9 cellular contexts compared by ENCODE assay signal in genomic region chr3:149273096-149273751, GRCh38. TPM values are rescaled to one million over a fixed set of nuclear protein-coding genes. Genes with fewer than 3 reads are reported as not detected.
A peak's percentile ranks its signal among the peaks of the same experiment; 100 is the strongest.
DNase-seq lines count a peak whose midpoint lies in the region; ATAC-seq and TF ChIP-seq lines count a peak whose summit lies in the region.
"Had no signal": no experiment of that assay in that cellular context is flagged by ENCODE, and none has a peak within 500 bp of the region (broad histone marks: within the 10 kb centered on the region; RNA-seq: fewer than 3 reads in every experiment).

No MANE protein-coding gene starts in this region.

- H3K4me1 ChIP-seq in Loucy (ENCODE audit: insufficient read depth, low read length, poor library complexity, severe bottlenecking) (peaks cover 23% of the 10 kb centered on the region), PC-3 (ENCODE audit: insufficient read depth, low read length) (peaks cover 35% of the 10 kb centered on the region), suprapubic skin (no peaks in the 10 kb centered on the region)

- H3F3A ChIP-seq in Loucy (ENCODE audit: low read depth) (no peaks in the 10 kb centered on the region), PC-3 (ENCODE audit: low read length, unreplicated experiment) (no peaks in the 10 kb centered on the region)

- no peak for TF ChIP-seq POLR2A in suprapubic skin (IDR thresholded peaks at IDR 0.05)

- peak; percentile 29 for ATAC-seq in PC-3
- ATAC-seq in left colon, result peak; percentile 79

- WGBS in suprapubic skin, result 43% methylated on average over 4 of the region's 4 CpGs

- H3K9ac ChIP-seq in Loucy (ENCODE audit: low read depth, low read length, poor library complexity, severe bottlenecking) (no peak overlapping the region), PC-3 (ENCODE audit: low read length) (no peak overlapping the region)

- H3K27me3 ChIP-seq in Loucy (ENCODE audit: insufficient read depth, low read length, poor library complexity, severe bottlenecking), result no peaks in the 10 kb centered on the region
- H3K27me3 ChIP-seq in PC-3 (ENCODE audit: low read length), result no peaks in the 10 kb centered on the region
- no peaks in the 10 kb centered on the region for H3K27me3 ChIP-seq in suprapubic skin

- H3K27ac ChIP-seq in PC-3 (ENCODE audit: low read length) (no peak overlapping the region), suprapubic skin (no peak overlapping the region)

- no TSS peak for BruUV-seq in PC-3 (replicated peaks; lab: Mats Ljungman, UMichigan)

- no peak overlapping the region for H3K4me3 ChIP-seq in HFF-Myc (replicated peaks; ENCODE audit: low read depth, low read length)
- no peak overlapping the region for H3K4me3 ChIP-seq in Loucy (ENCODE audit: low read length, poor library complexity, severe bottlenecking)
- no peak overlapping the region for H3K4me3 ChIP-seq in PC-3 (ENCODE audit: low read length)
- H3K4me3 ChIP-seq in suprapubic skin, result no peak overlapping the region

- no peak for TF ChIP-seq EP300 in suprapubic skin (IDR thresholded peaks at IDR 0.05)

- no peaks in the 10 kb centered on the region for H3K79me2 ChIP-seq in Loucy (ENCODE audit: insufficient read depth, low read length)
- H3K79me2 ChIP-seq in PC-3 (ENCODE audit: low read length), result no peaks in the 10 kb centered on the region

- intact Hi-C loops in PC-3 (cut with micrococcal nuclease), result loop anchor here (1.0 kb wide), 5 partner anchors 61 to 318 kb away; partner anchors contain the start of gene GYG1
- intact Hi-C loops in left colon (cut with DNase I, micrococcal nuclease), result loop anchor here (2.0 to 10.0 kb wide), 3 partner anchors 152 to 316 kb away; no protein-coding TSS in a partner anchor

- H3K9me3 ChIP-seq in Loucy (ENCODE audit: insufficient read depth, low read depth, low read length) (no peaks in the 10 kb centered on the region), PC-3 (ENCODE audit: low read length) (no peaks in the 10 kb centered on the region), suprapubic skin (no peaks in the 10 kb centered on the region)

- DNase-seq in AG08395 (ENCODE audit: low spot score), result peak; percentile 81
- peak; percentile 66 for DNase-seq in GM10266 (ENCODE audit: extremely low spot score)
- peak; percentile 93 for DNase-seq in HFF-Myc (ENCODE audit: extremely low read depth, low read depth)
- peak; percentile 94 for DNase-seq in PC-3
- DNase-seq in cerebellum (ENCODE audit: low spot score), result peak; percentile 66
- DNase-seq in left colon, result no peak
- no peak for DNase-seq in suprapubic skin (ENCODE audit: low spot score in 2 of 2)

- peak overlapping the region; percentile 92 for H2AFZ ChIP-seq in Loucy (ENCODE audit: low read length)
- H2AFZ ChIP-seq in PC-3 (ENCODE audit: low read length), result peak overlapping the region; percentile 31

- POLR2A ChIA-PET in PC-3 (lab: Charles Lee; ENCODE audit: unreplicated experiment), result interaction anchor here (0.6 kb wide), 1 partner anchor 64 kb away, joined by 3 read pairs; no protein-coding TSS in a partner anchor

- H4K20me1 ChIP-seq in Loucy (ENCODE audit: insufficient read depth, low read length, poor library complexity, severe bottlenecking) (no peaks in the 10 kb centered on the region), PC-3 (ENCODE audit: low read length) (no peaks in the 10 kb centered on the region)

- TF ChIP-seq CTCF in GM10266 (IDR thresholded peaks at IDR 0.05; ENCODE audit: control insufficient read depth, insufficient read depth, low read depth, missing control alignments) (peak; percentile 97), HFF-Myc (IDR thresholded peaks at IDR 0.05; ENCODE audit: low read depth, low read length, missing control alignments) (peak; percentile 89), Loucy (conservative IDR thresholded peaks at IDR 0.05; ENCODE audit: low read length) (peak; percentile 100), PC-3 (conservative IDR thresholded peaks at IDR 0.05; ENCODE audit: low read depth, low read length) (peak; percentile 100), suprapubic skin (IDR thresholded peaks at IDR 0.05) (peak; percentile 77 to 91)

- no peaks in the 10 kb centered on the region for H3K9me2 ChIP-seq in Loucy (replicated peaks; ENCODE audit: low read depth, low read length)
- no peaks in the 10 kb centered on the region for H3K9me2 ChIP-seq in PC-3 (replicated peaks; ENCODE audit: low read length)

- H3K4me2 ChIP-seq in Loucy (ENCODE audit: low read depth, low read length, poor library complexity, severe bottlenecking) (no peak overlapping the region), PC-3 (ENCODE audit: low read length) (no peak overlapping the region)

- H3K36me3 ChIP-seq in Loucy (ENCODE audit: insufficient read depth, low read length) (no peaks in the 10 kb centered on the region), PC-3 (ENCODE audit: low read depth, low read length) (no peaks in the 10 kb centered on the region), suprapubic skin (no peaks in the 10 kb centered on the region)

- CTCF ChIA-PET in PC-3 (lab: Charles Lee), result interaction anchor here (0.6 to 0.7 kb wide), 2 partner anchors 104 to 317 kb away, joined by 4 to 20 read pairs; partner anchors contain the start of gene TM4SF1

RNA-seq across cellular contexts. Expression of gene CP, which starts 51.6 kb away (rescaled TPM):
- total RNA-seq in PC-3 (2014; rRNA removed) (0.04 TPM in 1 of 2 replicates, not detected in the other), cerebellum (3.1 TPM), left colon (10 to 100 TPM in 1 of 2 donors, 1 to 10 TPM in 1; 6.1 to 11.1 TPM), suprapubic skin (10 to 100 TPM in 1 of 4 donors, 1 to 10 TPM in 3; 1.7 to 10.2 (median 4.0) TPM)
- total RNA-seq: T-helper 1 cell treated with Interleukin-12 subunit alpha and Interleukin-12 subunit beta and Interleukin-4 antibody, amounts not matched to agents 30 ng/mL and 1 ng/mL, for 36 hours had no signal

Comparison
In these comparisons a context has a peak if more than half of its experiments do, and no peak if none do; other contexts are left out.
1. DNase-seq: peak in AG08395 (single experiment), GM10266 (single experiment), HFF-Myc (single experiment), PC-3 (single experiment) and cerebellum (single experiment); none in left colon (0 of 2) and suprapubic skin (0 of 2).
2. Peak in every context shown above with its lines, with median percentiles within 50 percentile points of each other: CTCF ChIP-seq.